In the genomic region with DNA sequence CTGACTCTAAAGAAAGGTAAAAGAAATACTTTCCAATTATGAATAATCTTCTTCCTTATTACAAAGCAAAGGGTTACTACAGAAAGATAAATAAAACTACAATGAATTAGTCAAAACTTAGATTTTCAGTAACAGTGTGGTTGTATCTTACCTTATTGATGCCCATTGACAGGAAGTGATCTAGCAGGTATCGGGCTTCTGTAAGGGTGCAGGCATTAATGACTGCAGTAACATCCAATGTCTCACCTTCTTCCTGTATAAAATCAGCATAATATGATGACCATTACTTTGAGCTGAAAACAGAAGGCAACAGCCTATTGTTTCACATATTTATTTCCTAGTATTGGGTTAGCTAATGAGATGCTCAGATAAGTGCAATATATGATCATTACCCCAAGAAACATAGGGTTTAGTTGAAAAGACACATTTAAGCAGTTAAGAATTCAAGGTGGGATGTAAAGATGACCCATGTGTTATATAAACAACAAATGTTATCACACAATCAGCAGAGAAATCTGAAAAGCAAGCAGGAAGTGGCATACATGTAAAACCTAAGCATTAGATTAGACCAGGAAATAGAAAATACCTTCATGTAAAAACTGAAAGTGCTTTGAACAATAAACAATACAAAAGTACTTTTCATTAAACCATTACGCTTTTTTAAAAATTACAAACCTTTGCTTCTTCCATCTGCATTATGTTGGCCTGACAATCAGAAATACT, we compare ENCODE assay signal across 13 cellular contexts.
"Had no signal": no experiment of that assay in that cellular context is flagged by ENCODE, and none has a peak within 500 bp of the region (broad histone marks: within the 10 kb centered on the region; RNA-seq: fewer than 3 reads in every experiment).

No MANE protein-coding gene starts in this region.

- H3K27ac ChIP-seq: heart left ventricle, stomach, thoracic aorta had no signal

- H3K36me3 ChIP-seq: thoracic aorta had no signal

- H3K4me3 Mint-ChIP-seq: neural crest cell had no signal

- H3K9me3 Mint-ChIP-seq: neural crest cell had no signal

- DNase-seq: activated effector memory CD4-positive, alpha-beta T cell treated with Interleukin-2 at 50 U/mL for 16 hours; cortex of kidney; effector CD8-positive, alpha-beta T cell; heart left ventricle; islet precursor cell; SHP77 treated with DMSO at 0.1 percent for 48 hours; stimulated activated CD4-positive, alpha-beta T cell treated with anti-CD3 and anti-CD28 coated beads, Interleukin-4, amount 100 ng/mL, for 1 hour; stimulated activated CD8-positive, alpha-beta memory T cell treated with anti-CD3 and anti-CD28 coated beads, Interleukin-4, amount 100 ng/mL, for 48 hours; stomach; T1000 had no signal

- H3K9me3 ChIP-seq: heart left ventricle, stomach, thoracic aorta had no signal

- H3K4me3 ChIP-seq: heart left ventricle, stomach, thoracic aorta had no signal

- H3K27me3 ChIP-seq: heart left ventricle, stomach had no signal

- H3K4me1 Mint-ChIP-seq: neural crest cell had no signal

- ATAC-seq: heart left ventricle, left lobe of liver had no signal
